Comparison of ENCODE assay signal across 1 cellular context in genomic region chr1:16927711-16928485, GRCh38.
TF ChIP-seq lines count a peak whose summit lies in the region.

No MANE protein-coding gene starts in this region.

TF ChIP-seq in GM23338, 12 proteins besides CTCF, POLR2A, EP300 and RAD21 (continued from another document):
- TF ChIP-seq ZNF462 (CRISPR knock-in tag; IDR thresholded peaks at IDR 0.05) (no peak), ZNF331 (CRISPR knock-in tag; IDR thresholded peaks at IDR 0.05; ENCODE audit: low read depth) (no peak), STAT1 (IDR thresholded peaks at IDR 0.05; ENCODE audit: unreplicated experiment) (no peak), EZH2phosphoT487 (IDR thresholded peaks at IDR 0.05; ENCODE audit: unreplicated experiment) (no peak), POLR2AphosphoS5 (IDR thresholded peaks at IDR 0.05; ENCODE audit: low read depth) (no peak), CREB1 (CRISPR knock-in tag; IDR thresholded peaks at IDR 0.05; ENCODE audit: low read depth) (no peak), JUNB (IDR thresholded peaks at IDR 0.05; ENCODE audit: unreplicated experiment) (no peak)
